Comparison of ENCODE assay signal across 9 cellular contexts in the genomic region with DNA sequence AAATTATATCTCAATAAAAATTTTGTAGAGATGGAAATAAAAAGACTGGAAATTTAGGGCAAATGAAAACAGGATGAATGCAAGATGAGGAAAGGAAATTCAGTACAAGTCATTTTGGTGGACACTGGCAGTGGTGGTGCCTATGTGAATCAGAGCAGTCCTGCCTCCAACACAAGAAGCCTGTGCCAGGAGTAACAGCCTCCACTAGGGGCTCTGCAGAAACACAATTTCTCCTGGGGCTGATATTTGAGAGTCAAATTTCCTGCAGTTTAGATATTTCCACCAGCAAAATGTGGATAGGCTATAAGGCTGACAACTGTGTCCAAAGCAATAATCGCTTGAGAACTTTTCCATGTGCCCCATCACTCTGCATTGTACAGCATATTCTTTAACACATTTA. TPM values are rescaled to one million over a fixed set of nuclear protein-coding genes. Genes with fewer than 3 reads are reported as not detected.
A peak's percentile ranks its signal among the peaks of the same experiment; 100 is the strongest.
DNase-seq lines count a peak whose midpoint lies in the region; ATAC-seq and TF ChIP-seq lines count a peak whose summit lies in the region.
"Had no signal": no experiment of that assay in that cellular context is flagged by ENCODE, and none has a peak within 500 bp of the region (broad histone marks: within the 10 kb centered on the region; RNA-seq: fewer than 3 reads in every experiment).

No MANE protein-coding gene starts in this region.

- H3K4me3 Mint-ChIP-seq in progenitor cell of endocrine pancreas (ENCODE audit: low read depth) = no peak overlapping the region
- no peak overlapping the region for H3K4me3 Mint-ChIP-seq in activated CD8-positive, alpha-beta memory T cell treated with anti-CD3 and anti-CD28 coated beads, Interleukin-2, amount 10 ng/mL, durations not matched to agents 7 days and 5 days
- H3K4me3 Mint-ChIP-seq in naive thymus-derived CD8-positive, alpha-beta T cell = no peak overlapping the region
- H3K4me3 Mint-ChIP-seq: T-helper 2 cell treated with Interferon-gamma antibody and Interleukin-4, amounts not matched to agents 5 μg/mL and 100 μg/mL, for 36 hours had no signal

- no peaks in the 10 kb centered on the region for H3K4me1 ChIP-seq in SJCRH30

- peaks cover 17% of the 10 kb centered on the region for H3K27me3 Mint-ChIP-seq in progenitor cell of endocrine pancreas
- H3K27me3 Mint-ChIP-seq in activated CD8-positive, alpha-beta memory T cell treated with anti-CD3 and anti-CD28 coated beads, Interleukin-2, amount 10 ng/mL, durations not matched to agents 7 days and 5 days = peaks cover 29% of the 10 kb centered on the region
- H3K27me3 Mint-ChIP-seq in naive thymus-derived CD8-positive, alpha-beta T cell = peaks cover 12 to 31% (median 20%) of the 10 kb centered on the region in 5 donors

- H3K9me3 ChIP-seq in SJCRH30 (replicated peaks) = no peaks in the 10 kb centered on the region

- DNase-seq in SJCRH30 = peak; percentile 17 to 54
- peak in 37 of 42 donors; percentile 10 to 83 (median 61) for DNase-seq in head of caudate nucleus
- DNase-seq in progenitor cell of endocrine pancreas (ENCODE audit: low spot score, unreplicated experiment) = no peak
- DNase-seq in activated CD8-positive, alpha-beta memory T cell treated with anti-CD3 and anti-CD28 coated beads, Interleukin-2, amount 10 ng/mL, durations not matched to agents 7 days and 5 days = no peak
- no peak for DNase-seq in naive thymus-derived CD8-positive, alpha-beta T cell

- no peak overlapping the region for H3K27ac Mint-ChIP-seq in progenitor cell of endocrine pancreas
- H3K27ac Mint-ChIP-seq in activated CD8-positive, alpha-beta memory T cell treated with anti-CD3 and anti-CD28 coated beads, Interleukin-2, amount 10 ng/mL, durations not matched to agents 7 days and 5 days = no peak overlapping the region
- no peak overlapping the region for H3K27ac Mint-ChIP-seq in naive thymus-derived CD8-positive, alpha-beta T cell
- H3K27ac Mint-ChIP-seq: T-helper 2 cell treated with Interferon-gamma antibody and Interleukin-4, amounts not matched to agents 5 μg/mL and 100 μg/mL, for 36 hours had no signal

- peak; percentile 39 for ATAC-seq in GM18907 (IDR thresholded peaks at IDR 0.05; ENCODE audit: unreplicated experiment)
- no peak for ATAC-seq in HG03135 (IDR thresholded peaks at IDR 0.05; ENCODE audit: unreplicated experiment)
- no peak for ATAC-seq in HG03139 (IDR thresholded peaks at IDR 0.05; ENCODE audit: unreplicated experiment)
- ATAC-seq in activated CD8-positive, alpha-beta memory T cell treated with anti-CD3 and anti-CD28 coated beads, Interleukin-2, amount 10 ng/mL, durations not matched to agents 7 days and 5 days = no peak
- ATAC-seq in naive thymus-derived CD8-positive, alpha-beta T cell = no peak

- H3K27ac ChIP-seq in SJCRH30 = no peak overlapping the region

- peak; percentile 66 for TF ChIP-seq CTCF in progenitor cell of endocrine pancreas (IDR thresholded peaks at IDR 0.05; ENCODE audit: unreplicated experiment)

- no peaks in the 10 kb centered on the region for H3K36me3 Mint-ChIP-seq in progenitor cell of endocrine pancreas (ENCODE audit: insufficient read depth)
- H3K36me3 Mint-ChIP-seq in activated CD8-positive, alpha-beta memory T cell treated with anti-CD3 and anti-CD28 coated beads, Interleukin-2, amount 10 ng/mL, durations not matched to agents 7 days and 5 days = no peaks in the 10 kb centered on the region
- no peaks in the 10 kb centered on the region for H3K36me3 Mint-ChIP-seq in naive thymus-derived CD8-positive, alpha-beta T cell

- H3K4me3 ChIP-seq in SJCRH30 = no peak overlapping the region

- H3K9me3 Mint-ChIP-seq in progenitor cell of endocrine pancreas (ENCODE audit: low read depth) = no peaks in the 10 kb centered on the region
- no peaks in the 10 kb centered on the region for H3K9me3 Mint-ChIP-seq in activated CD8-positive, alpha-beta memory T cell treated with anti-CD3 and anti-CD28 coated beads, Interleukin-2, amount 10 ng/mL, durations not matched to agents 7 days and 5 days (ENCODE audit: low read depth)
- H3K9me3 Mint-ChIP-seq in naive thymus-derived CD8-positive, alpha-beta T cell = peaks cover 0 to 3% (median 0%) of the 10 kb centered on the region in 9 donors
- H3K9me3 Mint-ChIP-seq: T-helper 2 cell treated with Interferon-gamma antibody and Interleukin-4, amounts not matched to agents 5 μg/mL and 100 μg/mL, for 36 hours had no signal

- CTCF ChIA-PET in activated CD8-positive, alpha-beta memory T cell treated with anti-CD3 and anti-CD28 coated beads, Interleukin-2, amount 10 ng/mL, durations not matched to agents 7 days and 5 days (lab: Charles Lee) = no interaction called here

- intact Hi-C loops in head of caudate nucleus (cut with DNase I) = loop anchor here (10.0 kb wide), 2 partner anchors 473 to 963 kb away; no protein-coding TSS in a partner anchor

- H3K4me1 Mint-ChIP-seq in progenitor cell of endocrine pancreas (ENCODE audit: low read depth) = peaks cover 2% of the 10 kb centered on the region
- no peaks in the 10 kb centered on the region for H3K4me1 Mint-ChIP-seq in activated CD8-positive, alpha-beta memory T cell treated with anti-CD3 and anti-CD28 coated beads, Interleukin-2, amount 10 ng/mL, durations not matched to agents 7 days and 5 days
- peaks cover 0 to 9% (median 2%) of the 10 kb centered on the region in 4 donors for H3K4me1 Mint-ChIP-seq in naive thymus-derived CD8-positive, alpha-beta T cell

- no peaks in the 10 kb centered on the region for H3K36me3 ChIP-seq in SJCRH30

- no peaks in the 10 kb centered on the region for H3K27me3 ChIP-seq in SJCRH30

- POLR2A ChIA-PET in naive thymus-derived CD8-positive, alpha-beta T cell (lab: Charles Lee) = no interaction called here

RNA-seq across cellular contexts. Expression of a gene that starts 4.7 kb away (rescaled TPM):
- total RNA-seq in SJCRH30 (2014; rRNA removed; shearing (Covaris generic)) = 10.4 and 11.4 TPM in 2 replicates
- total RNA-seq in progenitor cell of endocrine pancreas = 38.5 and 44.3 TPM in 2 replicates
- under 1 TPM in 1 of 2 experiments, not detected in 1; 0.05 TPM for total RNA-seq in activated CD8-positive, alpha-beta memory T cell treated with anti-CD3 and anti-CD28 coated beads, Interleukin-2, amount 10 ng/mL, durations not matched to agents 7 days and 5 days
- total RNA-seq in naive thymus-derived CD8-positive, alpha-beta T cell = under 1 TPM; 0.31 to 0.44 TPM
- under 1 TPM in 1 of 3 donors, not detected in 2; 0.07 TPM for polyA plus RNA-seq in naive thymus-derived CD8-positive, alpha-beta T cell

Comparison
In these comparisons a context has a peak if more than half of its experiments do, and no peak if none do; other contexts are left out.
1. DNase-seq: peak in SJCRH30 (2 of 2) and head of caudate nucleus (37 of 42); none in progenitor cell of endocrine pancreas (single experiment), activated CD8-positive, alpha-beta memory T cell treated with anti-CD3 and anti-CD28 coated beads, Interleukin-2, amount 10 ng/mL, durations not matched to agents 7 days and 5 days (single experiment) and naive thymus-derived CD8-positive, alpha-beta T cell (0 of 10).